In genomic region chr7:131292141-131292905, GRCh38 we compare ENCODE assay signal across 18 cellular contexts.
"Had no signal": no experiment of that assay in that cellular context is flagged by ENCODE, and none has a peak within 500 bp of the region (broad histone marks: within the 10 kb centered on the region; RNA-seq: fewer than 3 reads in every experiment).

No MANE protein-coding gene starts in this region.

- H3K27me3 ChIP-seq: colonic mucosa, pancreas, spleen, testis, upper lobe of left lung had no signal

- H3K36me3 ChIP-seq: colonic mucosa, pancreas, spleen, upper lobe of left lung had no signal

- H3K9me3 ChIP-seq: colonic mucosa, pancreas, testis, upper lobe of left lung had no signal

- H3K4me3 ChIP-seq: colonic mucosa, pancreas, spleen, testis, upper lobe of left lung had no signal

- ATAC-seq: activated CD4-positive, CD25-positive, alpha-beta regulatory T cell treated with anti-CD3 and anti-CD28 coated beads, Interleukin-2, amount 50 U/mL, for 24 hours; activated naive CD4-positive, alpha-beta T cell treated with anti-CD3 and anti-CD28 coated beads, Interleukin-2, amount 50 U/mL, for 72 hours; natural killer cell; pancreas; stimulated activated memory B cell treated with anti-CD40 and anti-IgM and Interleukin-4, amounts not matched to agents 10 μg/mL and 1 μg/mL and 100 μg/mL, for 72 hours had no signal

- H3K27ac ChIP-seq: colonic mucosa, pancreas, spleen, testis, upper lobe of left lung had no signal

- DNase-seq: activated CD8-positive, alpha-beta memory T cell treated with anti-CD3 and anti-CD28 coated beads for 24 hours; activated CD8-positive, alpha-beta memory T cell treated with anti-CD3 and anti-CD28 coated beads, Interleukin-2, amount 50 U/mL, for 48 hours; activated effector memory CD4-positive, alpha-beta T cell treated with anti-CD3 and anti-CD28 coated beads, Interleukin-2, amount 50 U/mL, for 16 hours; activated T-cell treated with anti-CD3 and anti-CD28 coated beads, Interleukin-2, amount 50 U/mL, for 48 hours; amniotic stem cell; colonic mucosa; endodermal cell; immature natural killer cell; kidney glomerular epithelial cell; natural killer cell; pancreas; spleen; stimulated activated CD4-positive, alpha-beta T cell treated with anti-CD3 and anti-CD28 coated beads, Interleukin-4, amount 100 ng/mL, for 4 hours; testis; upper lobe of left lung had no signal

- H3K4me1 ChIP-seq: colonic mucosa, pancreas, spleen, upper lobe of left lung had no signal
